In the genomic region with DNA sequence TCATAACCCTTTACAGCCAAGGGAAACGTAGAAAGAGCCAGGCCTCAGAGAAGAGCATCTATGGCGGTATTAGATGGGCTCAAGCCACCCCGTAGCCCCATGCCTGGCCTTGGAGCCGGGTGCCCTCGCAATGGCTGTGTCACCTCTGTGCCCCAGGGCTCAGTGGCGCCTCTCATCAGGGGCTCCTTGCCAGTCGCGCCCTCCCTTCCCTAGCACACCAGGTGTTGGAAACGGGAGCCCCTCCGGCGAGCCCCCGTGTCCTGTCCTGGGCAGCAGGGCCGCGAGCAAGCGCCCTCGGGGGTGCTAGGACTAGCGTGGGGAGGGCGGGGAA, we compare ENCODE assay signal across 8 cellular contexts. TPM values are rescaled to one million over a fixed set of nuclear protein-coding genes. Genes with fewer than 3 reads are reported as not detected.
DNase-seq lines count a peak whose midpoint lies in the region; ATAC-seq lines count a peak whose summit lies in the region.

No MANE protein-coding gene starts in this region.

- ATAC-seq in naive thymus-derived CD4-positive, alpha-beta T cell = no peak
- ATAC-seq in GM18907 (IDR thresholded peaks at IDR 0.05; ENCODE audit: unreplicated experiment) = no peak
- no peak for ATAC-seq in GM19467 (IDR thresholded peaks at IDR 0.05; ENCODE audit: unreplicated experiment)

- peaks cover 15% of the 10 kb centered on the region for H3K36me3 ChIP-seq in CD4-positive, alpha-beta memory T cell (ENCODE audit: insufficient read depth, low read length)
- H3K36me3 ChIP-seq in HUES48 (ENCODE audit: control insufficient read depth, insufficient read depth, low read length) = peaks cover 24% of the 10 kb centered on the region
- H3K36me3 ChIP-seq in naive thymus-derived CD4-positive, alpha-beta T cell (ENCODE audit: control insufficient read depth in 2 of 3, insufficient read depth in 3 of 3, low read length in 3 of 3) = peaks cover 13 to 36% (median 19%) of the 10 kb centered on the region in 3 experiments

- peak overlapping the region; percentile 90 for H3K9ac ChIP-seq in HUES48 (ENCODE audit: low read depth, low read length)

- H3K4me1 ChIP-seq in CD4-positive, alpha-beta memory T cell (ENCODE audit: insufficient read depth, low read length) = peaks cover 18% of the 10 kb centered on the region
- no peaks in the 10 kb centered on the region for H3K4me1 ChIP-seq in HUES48 (ENCODE audit: control insufficient read depth, insufficient read depth, low read length)
- peaks cover 6 to 9% of the 10 kb centered on the region in 2 donors for H3K4me1 ChIP-seq in naive thymus-derived CD4-positive, alpha-beta T cell (ENCODE audit: control insufficient read depth in 2 of 2, insufficient read depth in 2 of 2, low read length in 2 of 2)

- H3K27ac ChIP-seq in CD4-positive, alpha-beta memory T cell (ENCODE audit: low read depth, low read length) = peak overlapping the region; percentile 66
- H3K27ac ChIP-seq in HUES48 (ENCODE audit: low read depth, low read length) = peak overlapping the region; percentile 81
- peak overlapping the region; percentile 80 for H3K27ac ChIP-seq in naive thymus-derived CD4-positive, alpha-beta T cell (ENCODE audit: low read depth, low read length)

- POLR2A ChIA-PET in CD4-positive, alpha-beta memory T cell (lab: Charles Lee; ENCODE audit: partially characterized antibody) = interaction anchor here (1.0 kb wide), 1 partner anchor 55 kb away, joined by 3 read pairs; a partner anchor contains a TSS
- POLR2A ChIA-PET in naive thymus-derived CD4-positive, alpha-beta T cell (lab: Charles Lee) = no interaction called here

- intact Hi-C loops in CD4-positive, alpha-beta memory T cell (cut with micrococcal nuclease) = loop anchor here (1.0 kb wide), 4 partner anchors 31 to 208 kb away; a partner anchor contains a TSS
- intact Hi-C loops in dendritic cell treated with granulocyte-macrophage colony-stimulating factor and Interleukin-4, amounts not matched to agents 40 ng/mL and 50 ng/mL, for 4 days (cut with micrococcal nuclease) = loop anchor here (2.0 kb wide), 1 partner anchor 56 kb away; a partner anchor contains a TSS
- intact Hi-C loops in naive thymus-derived CD4-positive, alpha-beta T cell (cut with micrococcal nuclease) = loop anchor here (1.0 to 5.0 kb wide), 14 partner anchors 12 to 707 kb away; a partner anchor contains a TSS

- H3K27me3 Mint-ChIP-seq in CD4-positive, alpha-beta memory T cell = no peaks in the 10 kb centered on the region
- H3K27me3 Mint-ChIP-seq in dendritic cell treated with granulocyte-macrophage colony-stimulating factor and Interleukin-4, amounts not matched to agents 40 ng/mL and 50 ng/mL, for 4 days = no peaks in the 10 kb centered on the region
- peaks cover 0 to 4% (median 0%) of the 10 kb centered on the region in 5 donors for H3K27me3 Mint-ChIP-seq in naive thymus-derived CD4-positive, alpha-beta T cell

- no peaks in the 10 kb centered on the region for H3K27me3 ChIP-seq in CD4-positive, alpha-beta memory T cell (ENCODE audit: insufficient read depth, low read length)
- H3K27me3 ChIP-seq in HUES48 (ENCODE audit: control insufficient read depth, insufficient read depth, low read length) = no peaks in the 10 kb centered on the region
- no peaks in the 10 kb centered on the region for H3K27me3 ChIP-seq in naive thymus-derived CD4-positive, alpha-beta T cell (ENCODE audit: control insufficient read depth in 2 of 2, insufficient read depth in 2 of 2, low read length in 2 of 2)

- H3K9me3 ChIP-seq in CD4-positive, alpha-beta memory T cell (ENCODE audit: control insufficient read depth in 1 of 2, low read length in 2 of 2) = peaks cover 0 to 39% of the 10 kb centered on the region in 2 donors
- H3K9me3 ChIP-seq in HUES48 (ENCODE audit: control insufficient read depth, insufficient read depth, low read length) = peaks cover 37% of the 10 kb centered on the region
- H3K9me3 ChIP-seq in naive thymus-derived CD4-positive, alpha-beta T cell (ENCODE audit: control insufficient read depth in 2 of 3, low read length in 3 of 3) = peaks cover 9 to 49% (median 31%) of the 10 kb centered on the region in 3 experiments

- H3K36me3 Mint-ChIP-seq in CD4-positive, alpha-beta memory T cell = peaks cover 43 to 56% of the 10 kb centered on the region in 2 donors
- peaks cover 55% of the 10 kb centered on the region for H3K36me3 Mint-ChIP-seq in dendritic cell treated with granulocyte-macrophage colony-stimulating factor and Interleukin-4, amounts not matched to agents 40 ng/mL and 50 ng/mL, for 4 days (ENCODE audit: low read depth)
- peaks cover 42 to 56% (median 47%) of the 10 kb centered on the region in 5 donors for H3K36me3 Mint-ChIP-seq in naive thymus-derived CD4-positive, alpha-beta T cell

- peak in 1 of 5 donors; percentile 34 for DNase-seq in CD4-positive, alpha-beta memory T cell
- DNase-seq in naive thymus-derived CD4-positive, alpha-beta T cell = peak in 2 of 9 donors; percentile 7 to 11
- DNase-seq in NCI-H187 treated with DMSO at 0.1 percent for 48 hours (lab: John Stamatoyannopoulos, UW) (no peak), NCI-H2196 treated with DMSO at 0.1 percent for 48 hours (lab: John Stamatoyannopoulos, UW; ENCODE audit: unreplicated experiment) (no peak)

- CTCF ChIA-PET in CD4-positive, alpha-beta memory T cell (lab: Charles Lee; ENCODE audit: partially characterized antibody) = no interaction called here
- CTCF ChIA-PET in naive thymus-derived CD4-positive, alpha-beta T cell (lab: Charles Lee) = no interaction called here

- H3K4me3 ChIP-seq in CD4-positive, alpha-beta memory T cell (ENCODE audit: low read length in 2 of 2) = peak overlapping the region; percentile 69 to 89
- H3K4me3 ChIP-seq in HUES48 (ENCODE audit: low read depth, low read length) = peak overlapping the region; percentile 98
- H3K4me3 ChIP-seq in naive thymus-derived CD4-positive, alpha-beta T cell (ENCODE audit: low read length) = peak overlapping the region; percentile 71

- H3K27ac Mint-ChIP-seq in CD4-positive, alpha-beta memory T cell = peak overlapping the region in 3 of 7 donors; percentile 62 to 88 (median 63)
- peak overlapping the region; percentile 88 for H3K27ac Mint-ChIP-seq in dendritic cell treated with granulocyte-macrophage colony-stimulating factor and Interleukin-4, amounts not matched to agents 40 ng/mL and 50 ng/mL, for 4 days
- peak overlapping the region in 8 of 9 donors; percentile 42 to 94 (median 86) for H3K27ac Mint-ChIP-seq in naive thymus-derived CD4-positive, alpha-beta T cell

- H3K4me1 Mint-ChIP-seq in CD4-positive, alpha-beta memory T cell = peaks cover 15 to 24% (median 20%) of the 10 kb centered on the region in 4 donors
- peaks cover 12% of the 10 kb centered on the region for H3K4me1 Mint-ChIP-seq in dendritic cell treated with granulocyte-macrophage colony-stimulating factor and Interleukin-4, amounts not matched to agents 40 ng/mL and 50 ng/mL, for 4 days (ENCODE audit: low read depth)
- peaks cover 10 to 28% (median 21%) of the 10 kb centered on the region in 7 donors for H3K4me1 Mint-ChIP-seq in naive thymus-derived CD4-positive, alpha-beta T cell

- H3K9me3 Mint-ChIP-seq in CD4-positive, alpha-beta memory T cell = peaks cover 4 to 66% (median 60%) of the 10 kb centered on the region in 8 donors
- H3K9me3 Mint-ChIP-seq in dendritic cell treated with granulocyte-macrophage colony-stimulating factor and Interleukin-4, amounts not matched to agents 40 ng/mL and 50 ng/mL, for 4 days = peaks cover 77% of the 10 kb centered on the region
- peaks cover 23 to 75% (median 50%) of the 10 kb centered on the region in 11 donors for H3K9me3 Mint-ChIP-seq in naive thymus-derived CD4-positive, alpha-beta T cell

- H3K4me3 Mint-ChIP-seq in CD4-positive, alpha-beta memory T cell = peak overlapping the region; percentile 47 to 98 (median 95)
- peak overlapping the region; percentile 91 for H3K4me3 Mint-ChIP-seq in dendritic cell treated with granulocyte-macrophage colony-stimulating factor and Interleukin-4, amounts not matched to agents 40 ng/mL and 50 ng/mL, for 4 days
- H3K4me3 Mint-ChIP-seq in naive thymus-derived CD4-positive, alpha-beta T cell = peak overlapping the region; percentile 89 to 97 (median 95)

RNA-seq across cellular contexts. Expression of a gene that starts 0.5 kb away (rescaled TPM):
- total RNA-seq in CD4-positive, alpha-beta memory T cell = 10 to 100 TPM; 12.4 to 13.9 TPM
- 1 to 10 TPM; 5.6 to 6.9 TPM for polyA plus RNA-seq in CD4-positive, alpha-beta memory T cell
- 10 to 100 TPM in 3 of 5 experiments, 1 to 10 TPM in 2; 5.2 to 13.8 (median 11.8) TPM for total RNA-seq in naive thymus-derived CD4-positive, alpha-beta T cell
- polyA plus RNA-seq in naive thymus-derived CD4-positive, alpha-beta T cell = 1 to 10 TPM; 4.0 to 6.1 TPM

RNA-seq across cellular contexts. Expression of a gene that starts 11.9 kb away (rescaled TPM):
- 1 to 10 TPM; 5.2 to 9.7 TPM for total RNA-seq in CD4-positive, alpha-beta memory T cell
- 1 to 10 TPM; 1.7 to 4.6 TPM for polyA plus RNA-seq in CD4-positive, alpha-beta memory T cell
- 1 to 10 TPM; 2.1 to 7.7 (median 6.0) TPM for total RNA-seq in naive thymus-derived CD4-positive, alpha-beta T cell
- 1 to 10 TPM; 1.8 to 2.2 TPM for polyA plus RNA-seq in naive thymus-derived CD4-positive, alpha-beta T cell

RNA-seq across cellular contexts. Expression of a gene that starts 27.3 kb away (rescaled TPM):
- total RNA-seq in CD4-positive, alpha-beta memory T cell = 1 to 10 TPM in 1 of 2 experiments, under 1 TPM in 1; 0.76 to 1.2 TPM
- polyA plus RNA-seq in CD4-positive, alpha-beta memory T cell = under 1 TPM in 1 of 2 donors, not detected in 1; 0.22 TPM
- 1 to 10 TPM in 3 of 5 experiments, under 1 TPM in 1, not detected in 1; 0.44 to 2.0 (median 1.5) TPM for total RNA-seq in naive thymus-derived CD4-positive, alpha-beta T cell
- not detected for polyA plus RNA-seq in naive thymus-derived CD4-positive, alpha-beta T cell

RNA-seq across cellular contexts. Expression of a gene that starts 30.7 kb away (rescaled TPM):
- 10 to 100 TPM; 48.2 to 49.4 TPM for total RNA-seq in CD4-positive, alpha-beta memory T cell
- polyA plus RNA-seq in CD4-positive, alpha-beta memory T cell = 1 to 10 TPM in 1 of 2 donors, under 1 TPM in 1; 0.87 to 4.8 TPM
- 10 to 100 TPM; 21.6 to 44.7 (median 28.1) TPM for total RNA-seq in naive thymus-derived CD4-positive, alpha-beta T cell
- 1 to 10 TPM; 2.6 to 8.5 TPM for polyA plus RNA-seq in naive thymus-derived CD4-positive, alpha-beta T cell

RNA-seq across cellular contexts. Expression of a gene that starts 55.6 kb away (rescaled TPM):
- total RNA-seq in CD4-positive, alpha-beta memory T cell = 10 to 100 TPM; 25.5 to 37.3 TPM
- 1 to 10 TPM; 2.7 to 7.2 TPM for polyA plus RNA-seq in CD4-positive, alpha-beta memory T cell
- 10 to 100 TPM; 11.9 to 37.5 (median 15.3) TPM for total RNA-seq in naive thymus-derived CD4-positive, alpha-beta T cell
- 10 to 100 TPM in 1 of 2 donors, 1 to 10 TPM in 1; 9.4 to 11.3 TPM for polyA plus RNA-seq in naive thymus-derived CD4-positive, alpha-beta T cell
